ENCODE assay signal across 1 cellular context in genomic region chr2:187571996-187572395, GRCh38. TPM values are rescaled to one million over a fixed set of nuclear protein-coding genes. Genes with fewer than 3 reads are reported as not detected.
"Had no signal": no experiment of that assay in that cellular context is flagged by ENCODE, and none has a peak within 500 bp of the region (broad histone marks: within the 10 kb centered on the region; RNA-seq: fewer than 3 reads in every experiment).

No MANE protein-coding gene starts in this region.

RNA-seq across cellular contexts. Expression of gene TFPI, which starts 17.8 kb away (rescaled TPM):
- total RNA-seq: OCI-LY7 had no signal
